In genomic region chr7:50962281-50962883, GRCh38 we compare ENCODE assay signal across 2 cellular contexts.
TF ChIP-seq lines count a peak whose summit lies in the region.

No MANE protein-coding gene starts in this region.

TF ChIP-seq in HepG2, 621 proteins besides CTCF, POLR2A, EP300 and RAD21:
- TF ChIP-seq HIVEP1 (CRISPR knock-in tag; IDR thresholded peaks at IDR 0.05) (no peak), ZNF768 (CRISPR knock-in tag; IDR thresholded peaks at IDR 0.05) (peak; percentile 57; the same call in 1 of the 2 replicates)

TF ChIP-seq in K562, 482 proteins besides CTCF, POLR2A, EP300 and RAD21 (continued from another document):
- TF ChIP-seq CSDE1 (IDR thresholded peaks at IDR 0.05): no peak
- no peak for TF ChIP-seq FOXK2 (conservative IDR thresholded peaks at IDR 0.05 in 1 of 2, IDR thresholded peaks at IDR 0.05 in 1 of 2; ENCODE audit: low read depth in 2 of 2)
- no peak for TF ChIP-seq CXXC5 (CRISPR knock-in tag; IDR thresholded peaks at IDR 0.05)
- TF ChIP-seq FOXM1 (IDR thresholded peaks at IDR 0.05; ENCODE audit: low read depth): no peak
- TF ChIP-seq FOXM1 (CRISPR knock-in tag; IDR thresholded peaks at IDR 0.05; ENCODE audit: low read depth): no peak
- TF ChIP-seq EP400 (IDR thresholded peaks at IDR 0.05): no peak
- no peak for TF ChIP-seq ZNF696 (CRISPR knock-in tag; conservative IDR thresholded peaks at IDR 0.05)
- TF ChIP-seq CREM (IDR thresholded peaks at IDR 0.05; ENCODE audit: low read depth): no peak
- no peak for TF ChIP-seq KDM4B (IDR thresholded peaks at IDR 0.05; ENCODE audit: borderline replicate concordance in 2 of 2, low read depth in 1 of 2)
- TF ChIP-seq ZNF212 (CRISPR knock-in tag; IDR thresholded peaks at IDR 0.05): no peak
- TF ChIP-seq NCOA2 (IDR thresholded peaks at IDR 0.05; ENCODE audit: partially characterized antibody in 2 of 2): no peak
- TF ChIP-seq C11orf30 (IDR thresholded peaks at IDR 0.05; ENCODE audit: low read depth): no peak
- TF ChIP-seq ILF3 (IDR thresholded peaks at IDR 0.05; ENCODE audit: borderline replicate concordance): no peak
- no peak for TF ChIP-seq POLR2H (tag; IDR thresholded peaks at IDR 0.05; ENCODE audit: low read depth)
- TF ChIP-seq SNRNP70 (optimal IDR thresholded peaks at IDR 0.05; ENCODE audit: low read depth, low read length): no peak
- no peak for TF ChIP-seq ZNF79 (CRISPR knock-in tag; IDR thresholded peaks at IDR 0.05; ENCODE audit: low read depth)
